Comparison of ENCODE assay signal across 9 cellular contexts in the genomic region with DNA sequence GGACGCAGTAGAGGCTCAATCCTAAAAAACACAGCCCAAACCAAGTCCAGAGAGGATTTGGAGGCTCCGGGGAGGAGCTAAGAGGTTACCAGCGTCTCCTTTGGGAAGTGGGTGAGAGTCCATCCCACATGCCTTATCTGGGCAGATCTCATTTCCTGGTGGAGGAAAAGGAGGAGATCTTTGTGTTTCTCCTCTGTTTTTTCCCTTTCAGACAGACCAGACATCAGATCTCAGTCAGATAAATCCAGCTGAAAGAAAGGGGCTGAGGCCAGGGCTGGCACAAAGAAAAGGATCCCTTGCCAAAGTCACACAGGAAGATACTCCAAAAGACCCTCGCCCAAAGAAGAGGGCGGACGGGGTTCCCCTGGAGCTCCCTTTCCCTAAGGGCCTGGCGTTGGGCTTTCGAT. TPM values are rescaled to one million over a fixed set of nuclear protein-coding genes. Genes with fewer than 3 reads are reported as not detected.
DNase-seq lines count a peak whose midpoint lies in the region; ATAC-seq and TF ChIP-seq lines count a peak whose summit lies in the region.
"Had no signal": no experiment of that assay in that cellular context is flagged by ENCODE, and none has a peak within 500 bp of the region (broad histone marks: within the 10 kb centered on the region; RNA-seq: fewer than 3 reads in every experiment).

No MANE protein-coding gene starts in this region.

- peak overlapping the region; percentile 89 to 91 for H3K27ac ChIP-seq in tibial artery

- peaks cover 24% of the 10 kb centered on the region for H3K4me1 ChIP-seq in mucosa of stomach (ENCODE audit: control insufficient read depth, insufficient read depth, low read length)
- H3K4me1 ChIP-seq in tibial artery: peaks cover 0 to 25% (median 16%) of the 10 kb centered on the region in 4 donors

- peaks cover 20% of the 10 kb centered on the region for H3K27me3 Mint-ChIP-seq in activated CD8-positive, alpha-beta T cell treated with anti-CD3 and anti-CD28 coated beads, Interleukin-2, amount 10 ng/mL, durations not matched to agents 7 days and 5 days (ENCODE audit: low read depth)
- H3K27me3 Mint-ChIP-seq in activated CD8-positive, alpha-beta T cell treated with anti-CD3 and anti-CD28 coated beads for 36 hours: peaks cover 5% of the 10 kb centered on the region
- H3K27me3 Mint-ChIP-seq in chondrocyte (ENCODE audit: low read depth): peaks cover 3% of the 10 kb centered on the region

- no peak overlapping the region for H3K27ac Mint-ChIP-seq in activated CD8-positive, alpha-beta T cell treated with anti-CD3 and anti-CD28 coated beads, Interleukin-2, amount 10 ng/mL, durations not matched to agents 7 days and 5 days
- no peak overlapping the region for H3K27ac Mint-ChIP-seq in activated CD8-positive, alpha-beta T cell treated with anti-CD3 and anti-CD28 coated beads for 36 hours
- H3K27ac Mint-ChIP-seq in chondrocyte (ENCODE audit: unreplicated experiment): peak overlapping the region; percentile 88

- H3K9ac ChIP-seq in mucosa of stomach (ENCODE audit: low read length): peak overlapping the region; percentile 80

- CTCF ChIA-PET in activated CD8-positive, alpha-beta T cell treated with anti-CD3 and anti-CD28 coated beads, Interleukin-2, amount 10 ng/mL, durations not matched to agents 7 days and 5 days (lab: Charles Lee): no interaction called here
- CTCF ChIA-PET in activated CD8-positive, alpha-beta T cell treated with anti-CD3 and anti-CD28 coated beads for 36 hours (lab: Charles Lee): interaction anchor here (3.8 kb wide), 1 partner anchor 8 kb away, joined by 10 read pairs; no protein-coding TSS in a partner anchor

- TF ChIP-seq CTCF in activated CD8-positive, alpha-beta T cell treated with anti-CD3 and anti-CD28 coated beads for 36 hours (IDR thresholded peaks at IDR 0.05): no peak
- TF ChIP-seq CTCF in chondrocyte (IDR thresholded peaks at IDR 0.05): no peak
- TF ChIP-seq CTCF in tibial artery (IDR thresholded peaks at IDR 0.05): no peak

- H3K4me3 ChIP-seq in mucosa of stomach (ENCODE audit: low read length): no peak overlapping the region
- peak overlapping the region; percentile 64 to 68 for H3K4me3 ChIP-seq in tibial artery

- no peak for DNase-seq in activated CD8-positive, alpha-beta T cell treated with anti-CD3 and anti-CD28 coated beads, Interleukin-2, amount 10 ng/mL, durations not matched to agents 7 days and 5 days
- no peak for DNase-seq in activated CD8-positive, alpha-beta T cell treated with anti-CD3 and anti-CD28 coated beads for 36 hours
- DNase-seq in chondrocyte (ENCODE audit: low spot score) (no peak), tibial artery (no peak), NCI-H446 (lab: John Stamatoyannopoulos, UW) (no peak)
- DNase-seq: stimulated activated naive CD8-positive, alpha-beta T cell treated with anti-CD3 and anti-CD28 coated beads, Interleukin-15, Interleukin-2, amounts not matched to agents 100 U/mL and 50 U/mL, for 24 hours had no signal

- H3K9me3 Mint-ChIP-seq in activated CD8-positive, alpha-beta T cell treated with anti-CD3 and anti-CD28 coated beads, Interleukin-2, amount 10 ng/mL, durations not matched to agents 7 days and 5 days (ENCODE audit: insufficient read depth): no peaks in the 10 kb centered on the region
- H3K9me3 Mint-ChIP-seq in activated CD8-positive, alpha-beta T cell treated with anti-CD3 and anti-CD28 coated beads for 36 hours: peaks cover 3% of the 10 kb centered on the region
- H3K9me3 Mint-ChIP-seq in chondrocyte (ENCODE audit: low read depth): peaks cover 6% of the 10 kb centered on the region

- ATAC-seq in activated CD8-positive, alpha-beta T cell treated with anti-CD3 and anti-CD28 coated beads, Interleukin-2, amount 10 ng/mL, durations not matched to agents 7 days and 5 days: no peak
- ATAC-seq in activated CD8-positive, alpha-beta T cell treated with anti-CD3 and anti-CD28 coated beads for 36 hours: no peak
- no peak for ATAC-seq in GM21717 (IDR thresholded peaks at IDR 0.05; ENCODE audit: unreplicated experiment)
- ATAC-seq in HG03469 (IDR thresholded peaks at IDR 0.05; ENCODE audit: unreplicated experiment): no peak

- intact Hi-C loops in activated CD8-positive, alpha-beta T cell treated with anti-CD3 and anti-CD28 coated beads for 36 hours (cut with micrococcal nuclease): no loop called here
- intact Hi-C loops in tibial artery (cut with DNase I; ENCODE audit: low total_unique reads): no loop called here

- H3K4me3 Mint-ChIP-seq in activated CD8-positive, alpha-beta T cell treated with anti-CD3 and anti-CD28 coated beads, Interleukin-2, amount 10 ng/mL, durations not matched to agents 7 days and 5 days: peak overlapping the region; percentile 74
- no peak overlapping the region for H3K4me3 Mint-ChIP-seq in activated CD8-positive, alpha-beta T cell treated with anti-CD3 and anti-CD28 coated beads for 36 hours
- H3K4me3 Mint-ChIP-seq in chondrocyte (ENCODE audit: unreplicated experiment): peak overlapping the region; percentile 68

- POLR2A ChIA-PET in activated CD8-positive, alpha-beta T cell treated with anti-CD3 and anti-CD28 coated beads, Interleukin-2, amount 10 ng/mL, durations not matched to agents 7 days and 5 days (lab: Charles Lee): no interaction called here
- POLR2A ChIA-PET in activated CD8-positive, alpha-beta T cell treated with anti-CD3 and anti-CD28 coated beads for 36 hours (lab: Charles Lee): no interaction called here

- H3K27me3 ChIP-seq in mucosa of stomach (ENCODE audit: control insufficient read depth, insufficient read depth, low read length): peaks cover 11% of the 10 kb centered on the region
- H3K27me3 ChIP-seq in tibial artery: no peaks in the 10 kb centered on the region

- H3K4me1 Mint-ChIP-seq in activated CD8-positive, alpha-beta T cell treated with anti-CD3 and anti-CD28 coated beads, Interleukin-2, amount 10 ng/mL, durations not matched to agents 7 days and 5 days (ENCODE audit: low read depth): no peaks in the 10 kb centered on the region
- peaks cover 2% of the 10 kb centered on the region for H3K4me1 Mint-ChIP-seq in activated CD8-positive, alpha-beta T cell treated with anti-CD3 and anti-CD28 coated beads for 36 hours (ENCODE audit: low read depth)
- peaks cover 10% of the 10 kb centered on the region for H3K4me1 Mint-ChIP-seq in chondrocyte (ENCODE audit: low read depth)

- H3K36me3 ChIP-seq in mucosa of stomach (ENCODE audit: control insufficient read depth, insufficient read depth, low read length) (no peaks in the 10 kb centered on the region), tibial artery (no peaks in the 10 kb centered on the region)

- no peaks in the 10 kb centered on the region for H3K9me3 ChIP-seq in mucosa of stomach (ENCODE audit: control insufficient read depth, low read length)
- no peaks in the 10 kb centered on the region for H3K9me3 ChIP-seq in tibial artery

- no peaks in the 10 kb centered on the region for H3K36me3 Mint-ChIP-seq in activated CD8-positive, alpha-beta T cell treated with anti-CD3 and anti-CD28 coated beads, Interleukin-2, amount 10 ng/mL, durations not matched to agents 7 days and 5 days (ENCODE audit: low read depth)
- H3K36me3 Mint-ChIP-seq in activated CD8-positive, alpha-beta T cell treated with anti-CD3 and anti-CD28 coated beads for 36 hours (ENCODE audit: low read depth): no peaks in the 10 kb centered on the region
- peaks cover 2% of the 10 kb centered on the region for H3K36me3 Mint-ChIP-seq in chondrocyte (ENCODE audit: low read depth)

RNA-seq across cellular contexts. Expression of gene COMTD1, which starts 58.3 kb away (rescaled TPM):
- total RNA-seq in activated CD8-positive, alpha-beta T cell treated with anti-CD3 and anti-CD28 coated beads, Interleukin-2, amount 10 ng/mL, durations not matched to agents 7 days and 5 days: 10 to 100 TPM; 58.6 to 62.5 TPM
- total RNA-seq in activated CD8-positive, alpha-beta T cell treated with anti-CD3 and anti-CD28 coated beads for 36 hours: 10 to 100 TPM; 54.5 to 58.1 TPM
- 12.8 to 15.7 TPM (median 13.2 TPM) in 3 replicates for total RNA-seq in chondrocyte
